8 cellular contexts compared by ENCODE assay signal in genomic region chr4:102869569-102870227, GRCh38.
DNase-seq lines count a peak whose midpoint lies in the region; ATAC-seq, FAIRE-seq and TF ChIP-seq lines count a peak whose summit lies in the region.

No MANE protein-coding gene starts in this region.

- peak overlapping the region; percentile 95 for H3K27ac Mint-ChIP-seq in activated naive CD8-positive, alpha-beta T cell treated with anti-CD3 and anti-CD28 coated beads, Interleukin-2, amount 50 U/mL, for 24 hours

- H3K27ac ChIP-seq in layer of hippocampus (ENCODE audit: low read depth, low read length): peak overlapping the region; percentile 97
- H3K27ac ChIP-seq in stomach smooth muscle (ENCODE audit: low read length): peak overlapping the region; percentile 91

- peak; percentile 2 for DNase-seq in HuH-7.5 (ENCODE audit: low spot score)
- DNase-seq in activated naive CD8-positive, alpha-beta T cell treated with anti-CD3 and anti-CD28 coated beads, Interleukin-2, amount 50 U/mL, for 24 hours: no peak
- no peak for DNase-seq in H54 (ENCODE audit: insufficient read length, low spot score)
- DNase-seq in SKM-1 (lab: John Stamatoyannopoulos, UW; ENCODE audit: unreplicated experiment): no peak

- H3K4me3 ChIP-seq in stomach smooth muscle (ENCODE audit: low read length in 2 of 2): peak overlapping the region; percentile 94 to 95

- H3K4me1 Mint-ChIP-seq in activated naive CD8-positive, alpha-beta T cell treated with anti-CD3 and anti-CD28 coated beads, Interleukin-2, amount 50 U/mL, for 24 hours: peaks cover 60% of the 10 kb centered on the region

- H3K9me3 ChIP-seq in ES-I3 (ENCODE audit: control insufficient read depth, insufficient read depth, low read length) (no peaks in the 10 kb centered on the region), stomach smooth muscle (ENCODE audit: control insufficient read depth in 2 of 2, low read length in 2 of 2) (no peaks in the 10 kb centered on the region)

- H3K27me3 Mint-ChIP-seq in activated naive CD8-positive, alpha-beta T cell treated with anti-CD3 and anti-CD28 coated beads, Interleukin-2, amount 50 U/mL, for 24 hours: no peaks in the 10 kb centered on the region

- ATAC-seq in GM21360 (IDR thresholded peaks at IDR 0.05; ENCODE audit: unreplicated experiment): peak; percentile 21
- peak; percentile 26 for ATAC-seq in activated naive CD8-positive, alpha-beta T cell treated with anti-CD3 and anti-CD28 coated beads, Interleukin-2, amount 50 U/mL, for 24 hours

- peaks cover 8% of the 10 kb centered on the region; the same call in 1 of the 2 replicates for H3K36me3 ChIP-seq in ES-I3 (ENCODE audit: insufficient read depth, low read length)
- H3K36me3 ChIP-seq in stomach smooth muscle (ENCODE audit: control insufficient read depth in 2 of 2, insufficient read depth in 2 of 2, low read length in 2 of 2): peaks cover 0 to 2% of the 10 kb centered on the region in 2 donors

- H3K4me1 ChIP-seq in ES-I3 (ENCODE audit: insufficient read depth, low read length): 0 out of 2 replicates have a peak, but pooled peaks cover 5% of the 10 kb centered on the region
- H3K4me1 ChIP-seq in stomach smooth muscle (ENCODE audit: control insufficient read depth, insufficient read depth, low read length): peaks cover 6% of the 10 kb centered on the region

- H3K36me3 Mint-ChIP-seq in activated naive CD8-positive, alpha-beta T cell treated with anti-CD3 and anti-CD28 coated beads, Interleukin-2, amount 50 U/mL, for 24 hours (ENCODE audit: low read depth): peaks cover 37% of the 10 kb centered on the region

- H3K9me3 Mint-ChIP-seq in activated naive CD8-positive, alpha-beta T cell treated with anti-CD3 and anti-CD28 coated beads, Interleukin-2, amount 50 U/mL, for 24 hours: no peaks in the 10 kb centered on the region

- TF ChIP-seq POLR2A in H54 (IDR thresholded peaks at IDR 0.05; ENCODE audit: low read depth, low read length): no peak

- FAIRE-seq in H54 (lab: Jason Lieb, UNC): no peak

- H3K27me3 ChIP-seq in layer of hippocampus (ENCODE audit: control insufficient read depth, insufficient read depth, low read length) (no peaks in the 10 kb centered on the region), stomach smooth muscle (ENCODE audit: control insufficient read depth in 1 of 2, insufficient read depth in 2 of 2, low read length in 2 of 2) (no peaks in the 10 kb centered on the region)

- H3K4me3 Mint-ChIP-seq in activated naive CD8-positive, alpha-beta T cell treated with anti-CD3 and anti-CD28 coated beads, Interleukin-2, amount 50 U/mL, for 24 hours: peak overlapping the region; percentile 94

- H3K9ac ChIP-seq in ES-I3 (ENCODE audit: low read depth, low read length) (peak overlapping the region; percentile 98), stomach smooth muscle (ENCODE audit: low read length in 2 of 2) (peak overlapping the region; percentile 88 to 98)
